In genomic region chr19:43798546-43799409, GRCh38 we compare ENCODE assay signal across 8 cellular contexts. TPM values are rescaled to one million over a fixed set of nuclear protein-coding genes. Genes with fewer than 3 reads are reported as not detected.
A peak's percentile ranks its signal among the peaks of the same experiment; 100 is the strongest.
DNase-seq lines count a peak whose midpoint lies in the region; ATAC-seq and TF ChIP-seq lines count a peak whose summit lies in the region.

No MANE protein-coding gene starts in this region.

- H2AFZ ChIP-seq in trophoblast cell (ENCODE audit: insufficient read depth, low read length, poor library complexity) = no peak overlapping the region

- no peaks in the 10 kb centered on the region for H3K79me1 ChIP-seq in trophoblast cell (ENCODE audit: low read length)

- CTCF ChIA-PET in GM10248 (lab: Yijun Ruan, JAX) = interaction anchor here (1.1 to 1.6 kb wide), 2 partner anchors 11 to 243 kb away, joined by 5 to 7 read pairs; no protein-coding TSS in a partner anchor

- TF ChIP-seq CTCF in GM10248 (IDR thresholded peaks at IDR 0.05; ENCODE audit: control extremely low read depth, extremely low read depth, low read depth, missing control alignments) = no peak

- H3K23ac ChIP-seq in trophoblast cell (ENCODE audit: low read length) = no peak overlapping the region

- H4K91ac ChIP-seq in trophoblast cell (ENCODE audit: low read depth, low read length) = no peak overlapping the region

- ATAC-seq in HG02798 (IDR thresholded peaks at IDR 0.05; ENCODE audit: poor library complexity, unreplicated experiment) (no peak), HG02763 (IDR thresholded peaks at IDR 0.05; ENCODE audit: unreplicated experiment) (no peak)

- H3K79me2 ChIP-seq in trophoblast cell (ENCODE audit: control insufficient read depth, insufficient read depth, low read length, poor library complexity) = no peaks in the 10 kb centered on the region

- no peak overlapping the region for H3K4ac ChIP-seq in trophoblast cell (ENCODE audit: low read depth, low read length)

- no peak overlapping the region for H2BK120ac ChIP-seq in trophoblast cell (ENCODE audit: insufficient read depth, low read length, poor library complexity)

- intact Hi-C loops in head of caudate nucleus (cut with DNase I) = no loop called here

- no peaks in the 10 kb centered on the region for H3K36me3 ChIP-seq in trophoblast cell (ENCODE audit: control insufficient read depth in 1 of 2, insufficient read depth in 2 of 2, low read length in 2 of 2)

- peak overlapping the region; percentile 76 for H3K4me2 ChIP-seq in trophoblast cell (ENCODE audit: low read length)

- peaks cover 4% of the 10 kb centered on the region for H3K27me3 ChIP-seq in trophoblast cell (ENCODE audit: insufficient read depth, low read length)

- peak; percentile 54 for DNase-seq in GM10248 (ENCODE audit: extremely low spot score)
- peak; percentile 82 for DNase-seq in NCI-H774 (lab: John Stamatoyannopoulos, UW)
- peak; percentile 89 for DNase-seq in activated effector memory CD4-positive, alpha-beta T cell treated with anti-CD3 and anti-CD28 coated beads, Interleukin-2, amount 50 U/mL, for 16 hours
- DNase-seq in head of caudate nucleus = peak; percentile 61 to 94 (median 82)
- DNase-seq in trophoblast cell = peak; percentile 83 to 84
- DNase-seq in KBM-7 = no peak

- H3K9me3 ChIP-seq in trophoblast cell (ENCODE audit: insufficient read depth, low read depth, low read length) = peaks cover 6% of the 10 kb centered on the region

- no peak overlapping the region for H2BK5ac ChIP-seq in trophoblast cell (ENCODE audit: low read depth, low read length, poor library complexity)

- in situ Hi-C loops in KBM-7 (cut with MboI; ENCODE audit: low pct_unique_long_range_greater_than_20kb, low sequenced_read_pairs) = no loop called here

- H3K18ac ChIP-seq in trophoblast cell (ENCODE audit: low read length) = no peak overlapping the region

- peaks cover 5 to 11% of the 10 kb centered on the region in 2 experiments for H3K4me1 ChIP-seq in trophoblast cell (ENCODE audit: control insufficient read depth in 1 of 2, insufficient read depth in 2 of 2, low read length in 2 of 2)

- H3K4me3 ChIP-seq in trophoblast cell (ENCODE audit: low read depth, low read length) = peak overlapping the region; percentile 60

- H3K14ac ChIP-seq in trophoblast cell (ENCODE audit: low read length) = no peak overlapping the region

- H2BK12ac ChIP-seq in trophoblast cell (ENCODE audit: low read length) = no peak overlapping the region

- H3K9ac ChIP-seq in trophoblast cell (ENCODE audit: low read length) = no peak overlapping the region

- no peak overlapping the region for H4K12ac ChIP-seq in trophoblast cell (ENCODE audit: low read depth, low read length)

- 100% methylated on average over 2 of the region's 70 CpGs for WGBS in trophoblast cell (ENCODE audit: extremely low coverage, insufficient coverage, insufficient read length)

- POLR2A ChIA-PET in GM10248 (lab: Yijun Ruan, JAX) = no interaction called here

- no peak overlapping the region for H2AK5ac ChIP-seq in trophoblast cell (ENCODE audit: low read length)

- peak overlapping the region; percentile 2 for H3K27ac ChIP-seq in trophoblast cell (ENCODE audit: low read depth, low read length)

- no peak overlapping the region for H4K8ac ChIP-seq in trophoblast cell (ENCODE audit: low read depth, low read length)

RNA-seq across cellular contexts. Expression of gene LYPD5, which starts 3.5 kb away (rescaled TPM):
- 75.1 and 79.1 TPM in 2 replicates for polyA plus RNA-seq in trophoblast cell (2013)

RNA-seq across cellular contexts. Expression of gene KCNN4, which starts 18.0 kb away (rescaled TPM):
- 46.3 and 48.1 TPM in 2 replicates for polyA plus RNA-seq in trophoblast cell (2013)

RNA-seq across cellular contexts. Expression of gene ZNF283, which starts 28.3 kb away (rescaled TPM):
- polyA plus RNA-seq in trophoblast cell (2013) = 3.7 and 4.0 TPM in 2 replicates

RNA-seq across cellular contexts. Expression of gene SMG9, which starts 44.0 kb away (rescaled TPM):
- polyA plus RNA-seq in trophoblast cell (2013) = 29.5 and 29.9 TPM in 2 replicates
